In the genomic region with DNA sequence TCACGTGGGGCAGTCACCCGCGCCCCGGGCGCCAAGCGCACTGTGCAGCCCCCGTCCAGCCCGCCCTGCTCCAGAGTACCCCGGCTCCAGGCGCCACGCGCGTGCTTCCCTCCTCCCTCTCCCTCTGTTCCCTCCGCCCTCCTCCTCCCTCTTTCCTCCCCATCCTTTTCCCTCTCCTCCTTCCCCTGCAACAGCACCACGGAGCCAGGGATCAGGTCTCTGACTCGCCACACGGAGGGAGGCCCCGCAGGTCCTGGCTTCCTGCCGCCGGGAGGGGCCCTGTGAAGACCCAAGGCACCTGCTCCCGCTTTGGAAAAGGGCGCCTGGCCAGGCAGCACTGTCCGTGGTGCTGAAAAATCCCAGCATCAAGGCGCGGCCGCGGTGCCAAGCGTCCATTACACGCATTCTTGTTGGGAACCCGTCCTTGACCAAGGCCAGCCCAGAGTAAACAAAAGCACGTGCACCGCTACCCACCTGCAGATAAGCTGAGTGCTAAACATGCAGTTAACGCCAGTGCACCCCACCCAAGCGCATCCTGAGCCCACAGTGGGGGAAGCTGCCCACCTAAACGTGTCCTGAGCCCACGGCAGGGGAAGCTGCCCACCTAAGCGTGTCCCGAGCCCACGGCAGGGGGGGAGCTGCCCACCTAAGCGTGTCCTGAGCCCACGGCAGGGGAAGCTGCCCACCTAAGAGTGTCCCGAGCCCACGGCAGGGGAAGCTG, we compare ENCODE assay signal across 1 cellular context.
A peak's percentile ranks its signal among the peaks of the same experiment; 100 is the strongest.
TF ChIP-seq lines count a peak whose summit lies in the region.

No MANE protein-coding gene starts in this region.

TF ChIP-seq in HepG2, 621 proteins besides CTCF, POLR2A, EP300 and RAD21 (continued from another document and continues in another):
- TF ChIP-seq, protein P1, sequence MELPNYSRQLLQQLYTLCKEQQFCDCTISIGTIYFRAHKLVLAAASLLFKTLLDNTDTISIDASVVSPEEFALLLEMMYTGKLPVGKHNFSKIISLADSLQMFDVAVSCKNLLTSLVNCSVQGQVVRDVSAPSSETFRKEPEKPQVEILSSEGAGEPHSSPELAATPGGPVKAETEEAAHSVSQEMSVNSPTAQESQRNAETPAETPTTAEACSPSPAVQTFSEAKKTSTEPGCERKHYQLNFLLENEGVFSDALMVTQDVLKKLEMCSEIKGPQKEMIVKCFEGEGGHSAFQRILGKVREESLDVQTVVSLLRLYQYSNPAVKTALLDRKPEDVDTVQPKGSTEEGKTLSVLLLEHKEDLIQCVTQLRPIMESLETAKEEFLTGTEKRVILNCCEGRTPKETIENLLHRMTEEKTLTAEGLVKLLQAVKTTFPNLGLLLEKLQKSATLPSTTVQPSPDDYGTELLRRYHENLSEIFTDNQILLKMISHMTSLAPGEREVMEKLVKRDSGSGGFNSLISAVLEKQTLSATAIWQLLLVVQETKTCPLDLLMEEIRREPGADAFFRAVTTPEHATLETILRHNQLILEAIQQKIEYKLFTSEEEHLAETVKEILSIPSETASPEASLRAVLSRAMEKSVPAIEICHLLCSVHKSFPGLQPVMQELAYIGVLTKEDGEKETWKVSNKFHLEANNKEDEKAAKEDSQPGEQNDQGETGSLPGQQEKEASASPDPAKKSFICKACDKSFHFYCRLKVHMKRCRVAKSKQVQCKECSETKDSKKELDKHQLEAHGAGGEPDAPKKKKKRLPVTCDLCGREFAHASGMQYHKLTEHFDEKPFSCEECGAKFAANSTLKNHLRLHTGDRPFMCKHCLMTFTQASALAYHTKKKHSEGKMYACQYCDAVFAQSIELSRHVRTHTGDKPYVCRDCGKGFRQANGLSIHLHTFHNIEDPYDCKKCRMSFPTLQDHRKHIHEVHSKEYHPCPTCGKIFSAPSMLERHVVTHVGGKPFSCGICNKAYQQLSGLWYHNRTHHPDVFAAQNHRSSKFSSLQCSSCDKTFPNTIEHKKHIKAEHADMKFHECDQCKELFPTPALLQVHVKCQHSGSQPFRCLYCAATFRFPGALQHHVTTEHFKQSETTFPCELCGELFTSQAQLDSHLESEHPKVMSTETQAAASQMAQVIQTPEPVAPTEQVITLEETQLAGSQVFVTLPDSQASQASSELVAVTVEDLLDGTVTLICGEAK (IDR thresholded peaks at IDR 0.05) = no peak
- TF ChIP-seq, protein P1 (CRISPR knock-in tag; IDR thresholded peaks at IDR 0.05) = peak; percentile 43; the same call in 1 of the 2 replicates
- 0 out of 2 replicates have a peak, but pooled peaks have one; percentile 40 for TF ChIP-seq KLF12 (CRISPR knock-in tag; IDR thresholded peaks at IDR 0.05; ENCODE audit: borderline replicate concordance)
- TF ChIP-seq, protein P2, sequence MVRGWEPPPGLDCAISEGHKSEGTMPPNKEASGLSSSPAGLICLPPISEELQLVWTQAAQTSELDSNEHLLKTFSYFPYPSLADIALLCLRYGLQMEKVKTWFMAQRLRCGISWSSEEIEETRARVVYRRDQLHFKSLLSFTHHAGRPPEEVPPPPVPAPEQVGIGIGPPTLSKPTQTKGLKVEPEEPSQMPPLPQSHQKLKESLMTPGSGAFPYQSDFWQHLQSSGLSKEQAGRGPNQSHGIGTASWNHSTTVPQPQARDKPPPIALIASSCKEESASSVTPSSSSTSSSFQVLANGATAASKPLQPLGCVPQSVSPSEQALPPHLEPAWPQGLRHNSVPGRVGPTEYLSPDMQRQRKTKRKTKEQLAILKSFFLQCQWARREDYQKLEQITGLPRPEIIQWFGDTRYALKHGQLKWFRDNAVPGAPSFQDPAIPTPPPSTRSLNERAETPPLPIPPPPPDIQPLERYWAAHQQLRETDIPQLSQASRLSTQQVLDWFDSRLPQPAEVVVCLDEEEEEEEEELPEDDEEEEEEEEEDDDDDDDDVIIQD (CRISPR knock-in tag; IDR thresholded peaks at IDR 0.05; ENCODE audit: low read depth) = 0 out of 2 replicates have a peak, but pooled peaks have one; percentile 19
- peak; percentile 83; the same call in 1 of the 2 replicates for TF ChIP-seq ETV6 (CRISPR knock-in tag; conservative IDR thresholded peaks at IDR 0.05)
- TF ChIP-seq NRL (CRISPR knock-in tag; IDR thresholded peaks at IDR 0.05; ENCODE audit: borderline replicate concordance) = no peak
- no peak for TF ChIP-seq FOXP1 (IDR thresholded peaks at IDR 0.05)
- no peak for TF ChIP-seq FOXP1 (CRISPR knock-in tag; IDR thresholded peaks at IDR 0.05)
- no peak for TF ChIP-seq ZNF354B (CRISPR knock-in tag; IDR thresholded peaks at IDR 0.05)
- 0 out of 2 replicates have a peak, but pooled peaks have one; percentile 24 for TF ChIP-seq KAT8 (CRISPR knock-in tag; IDR thresholded peaks at IDR 0.05)
- peak; percentile 79 for TF ChIP-seq ARNTL (CRISPR knock-in tag; IDR thresholded peaks at IDR 0.05)
- TF ChIP-seq IRF2 (CRISPR knock-in tag; IDR thresholded peaks at IDR 0.05) = peak; percentile 62; the same call in 1 of the 2 replicates
- peak; percentile 65; the same call in 1 of the 2 replicates for TF ChIP-seq ZNF160 (CRISPR knock-in tag; IDR thresholded peaks at IDR 0.05)
- no peak for TF ChIP-seq ZNF205 (CRISPR knock-in tag; IDR thresholded peaks at IDR 0.05)
- TF ChIP-seq, protein P3, sequence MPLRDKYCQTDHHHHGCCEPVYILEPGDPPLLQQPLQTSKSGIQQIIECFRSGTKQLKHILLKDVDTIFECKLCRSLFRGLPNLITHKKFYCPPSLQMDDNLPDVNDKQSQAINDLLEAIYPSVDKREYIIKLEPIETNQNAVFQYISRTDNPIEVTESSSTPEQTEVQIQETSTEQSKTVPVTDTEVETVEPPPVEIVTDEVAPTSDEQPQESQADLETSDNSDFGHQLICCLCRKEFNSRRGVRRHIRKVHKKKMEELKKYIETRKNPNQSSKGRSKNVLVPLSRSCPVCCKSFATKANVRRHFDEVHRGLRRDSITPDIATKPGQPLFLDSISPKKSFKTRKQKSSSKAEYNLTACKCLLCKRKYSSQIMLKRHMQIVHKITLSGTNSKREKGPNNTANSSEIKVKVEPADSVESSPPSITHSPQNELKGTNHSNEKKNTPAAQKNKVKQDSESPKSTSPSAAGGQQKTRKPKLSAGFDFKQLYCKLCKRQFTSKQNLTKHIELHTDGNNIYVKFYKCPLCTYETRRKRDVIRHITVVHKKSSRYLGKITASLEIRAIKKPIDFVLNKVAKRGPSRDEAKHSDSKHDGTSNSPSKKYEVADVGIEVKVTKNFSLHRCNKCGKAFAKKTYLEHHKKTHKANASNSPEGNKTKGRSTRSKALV (CRISPR knock-in tag; IDR thresholded peaks at IDR 0.05) = peak; percentile 87
- peak in 1 of 2 experiments; percentile 85; a peak in 2 of 4 replicates for TF ChIP-seq KLF16 (CRISPR knock-in tag; IDR thresholded peaks at IDR 0.05)
- TF ChIP-seq, protein P4, sequence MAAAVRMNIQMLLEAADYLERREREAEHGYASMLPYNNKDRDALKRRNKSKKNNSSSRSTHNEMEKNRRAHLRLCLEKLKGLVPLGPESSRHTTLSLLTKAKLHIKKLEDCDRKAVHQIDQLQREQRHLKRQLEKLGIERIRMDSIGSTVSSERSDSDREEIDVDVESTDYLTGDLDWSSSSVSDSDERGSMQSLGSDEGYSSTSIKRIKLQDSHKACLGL (CRISPR knock-in tag; IDR thresholded peaks at IDR 0.05) = peak; percentile 74; the same call in 1 of the 2 replicates
- no peak for TF ChIP-seq NR2F2 (IDR thresholded peaks at IDR 0.05; ENCODE audit: borderline replicate concordance, low read depth)
- peak; percentile 98 for TF ChIP-seq WIZ (CRISPR knock-in tag; IDR thresholded peaks at IDR 0.05)
- TF ChIP-seq, protein P5, sequence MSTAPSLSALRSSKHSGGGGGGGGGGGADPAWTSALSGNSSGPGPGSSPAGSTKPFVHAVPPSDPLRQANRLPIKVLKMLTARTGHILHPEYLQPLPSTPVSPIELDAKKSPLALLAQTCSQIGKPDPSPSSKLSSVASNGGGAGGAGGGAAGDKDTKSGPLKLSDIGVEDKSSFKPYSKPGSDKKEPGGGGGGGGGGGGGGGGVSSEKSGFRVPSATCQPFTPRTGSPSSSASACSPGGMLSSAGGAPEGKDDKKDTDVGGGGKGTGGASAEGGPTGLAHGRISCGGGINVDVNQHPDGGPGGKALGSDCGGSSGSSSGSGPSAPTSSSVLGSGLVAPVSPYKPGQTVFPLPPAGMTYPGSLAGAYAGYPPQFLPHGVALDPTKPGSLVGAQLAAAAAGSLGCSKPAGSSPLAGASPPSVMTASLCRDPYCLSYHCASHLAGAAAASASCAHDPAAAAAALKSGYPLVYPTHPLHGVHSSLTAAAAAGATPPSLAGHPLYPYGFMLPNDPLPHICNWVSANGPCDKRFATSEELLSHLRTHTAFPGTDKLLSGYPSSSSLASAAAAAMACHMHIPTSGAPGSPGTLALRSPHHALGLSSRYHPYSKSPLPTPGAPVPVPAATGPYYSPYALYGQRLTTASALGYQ (CRISPR knock-in tag; IDR thresholded peaks at IDR 0.05) = peak; percentile 38; the same call in 1 of the 2 replicates
- 0 out of 2 replicates have a peak, but pooled peaks have one; percentile 42 for TF ChIP-seq ZSCAN25 (CRISPR knock-in tag; IDR thresholded peaks at IDR 0.05)
- TF ChIP-seq, protein P6, sequence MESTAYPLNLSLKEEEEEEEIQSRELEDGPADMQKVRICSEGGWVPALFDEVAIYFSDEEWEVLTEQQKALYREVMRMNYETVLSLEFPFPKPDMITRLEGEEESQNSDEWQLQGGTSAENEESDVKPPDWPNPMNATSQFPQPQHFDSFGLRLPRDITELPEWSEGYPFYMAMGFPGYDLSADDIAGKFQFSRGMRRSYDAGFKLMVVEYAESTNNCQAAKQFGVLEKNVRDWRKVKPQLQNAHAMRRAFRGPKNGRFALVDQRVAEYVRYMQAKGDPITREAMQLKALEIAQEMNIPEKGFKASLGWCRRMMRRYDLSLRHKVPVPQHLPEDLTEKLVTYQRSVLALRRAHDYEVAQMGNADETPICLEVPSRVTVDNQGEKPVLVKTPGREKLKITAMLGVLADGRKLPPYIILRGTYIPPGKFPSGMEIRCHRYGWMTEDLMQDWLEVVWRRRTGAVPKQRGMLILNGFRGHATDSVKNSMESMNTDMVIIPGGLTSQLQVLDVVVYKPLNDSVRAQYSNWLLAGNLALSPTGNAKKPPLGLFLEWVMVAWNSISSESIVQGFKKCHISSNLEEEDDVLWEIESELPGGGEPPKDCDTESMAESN (CRISPR knock-in tag; conservative IDR thresholded peaks at IDR 0.05) = peak; percentile 86
- TF ChIP-seq, protein P7, sequence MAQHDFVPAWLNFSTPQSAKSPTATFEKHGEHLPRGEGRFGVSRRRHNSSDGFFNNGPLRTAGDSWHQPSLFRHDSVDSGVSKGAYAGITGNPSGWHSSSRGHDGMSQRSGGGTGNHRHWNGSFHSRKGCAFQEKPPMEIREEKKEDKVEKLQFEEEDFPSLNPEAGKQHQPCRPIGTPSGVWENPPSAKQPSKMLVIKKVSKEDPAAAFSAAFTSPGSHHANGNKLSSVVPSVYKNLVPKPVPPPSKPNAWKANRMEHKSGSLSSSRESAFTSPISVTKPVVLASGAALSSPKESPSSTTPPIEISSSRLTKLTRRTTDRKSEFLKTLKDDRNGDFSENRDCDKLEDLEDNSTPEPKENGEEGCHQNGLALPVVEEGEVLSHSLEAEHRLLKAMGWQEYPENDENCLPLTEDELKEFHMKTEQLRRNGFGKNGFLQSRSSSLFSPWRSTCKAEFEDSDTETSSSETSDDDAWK (CRISPR knock-in tag; IDR thresholded peaks at IDR 0.05) = no peak
- TF ChIP-seq, protein P8, sequence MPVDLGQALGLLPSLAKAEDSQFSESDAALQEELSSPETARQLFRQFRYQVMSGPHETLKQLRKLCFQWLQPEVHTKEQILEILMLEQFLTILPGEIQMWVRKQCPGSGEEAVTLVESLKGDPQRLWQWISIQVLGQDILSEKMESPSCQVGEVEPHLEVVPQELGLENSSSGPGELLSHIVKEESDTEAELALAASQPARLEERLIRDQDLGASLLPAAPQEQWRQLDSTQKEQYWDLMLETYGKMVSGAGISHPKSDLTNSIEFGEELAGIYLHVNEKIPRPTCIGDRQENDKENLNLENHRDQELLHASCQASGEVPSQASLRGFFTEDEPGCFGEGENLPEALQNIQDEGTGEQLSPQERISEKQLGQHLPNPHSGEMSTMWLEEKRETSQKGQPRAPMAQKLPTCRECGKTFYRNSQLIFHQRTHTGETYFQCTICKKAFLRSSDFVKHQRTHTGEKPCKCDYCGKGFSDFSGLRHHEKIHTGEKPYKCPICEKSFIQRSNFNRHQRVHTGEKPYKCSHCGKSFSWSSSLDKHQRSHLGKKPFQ (CRISPR knock-in tag; IDR thresholded peaks at IDR 0.05; ENCODE audit: insufficient replicate concordance) = peak; percentile 82
- TF ChIP-seq RFXAP (CRISPR knock-in tag; IDR thresholded peaks at IDR 0.05; ENCODE audit: borderline replicate concordance) = peak; percentile 67; the same call in 1 of the 2 replicates
- 0 out of 2 replicates have a peak, but pooled peaks have one; percentile 75 for TF ChIP-seq GPN1 (CRISPR knock-in tag; IDR thresholded peaks at IDR 0.05; ENCODE audit: borderline replicate concordance)
- no peak for TF ChIP-seq ZNF570 (CRISPR knock-in tag; IDR thresholded peaks at IDR 0.05; ENCODE audit: borderline replicate concordance)
- peak; percentile 96 for TF ChIP-seq TSC22D2 (CRISPR knock-in tag; IDR thresholded peaks at IDR 0.05; ENCODE audit: borderline replicate concordance)
- TF ChIP-seq ZNF776 (CRISPR knock-in tag; IDR thresholded peaks at IDR 0.05) = no peak
- TF ChIP-seq ZBTB3 (CRISPR knock-in tag; IDR thresholded peaks at IDR 0.05; ENCODE audit: borderline replicate concordance, low read depth) = no peak; the same call in 1 of the 2 replicates
